Comparison of ENCODE assay signal across 13 cellular contexts in genomic region chr13:26074706-26075105, GRCh38. TPM values are rescaled to one million over a fixed set of nuclear protein-coding genes. Genes with fewer than 3 reads are reported as not detected.
DNase-seq lines count a peak whose midpoint lies in the region; FAIRE-seq and TF ChIP-seq lines count a peak whose summit lies in the region.
"Had no signal": no experiment of that assay in that cellular context is flagged by ENCODE, and none has a peak within 500 bp of the region (broad histone marks: within the 10 kb centered on the region; RNA-seq: fewer than 3 reads in every experiment).

No MANE protein-coding gene starts in this region.

- H3K27ac ChIP-seq in osteoblast (ENCODE audit: low read depth, low read length) (no peak overlapping the region), smooth muscle cell (ENCODE audit: low read depth) (no peak overlapping the region)
- H3K27ac ChIP-seq: epithelial cell of prostate, Peyer's patch, WERI-Rb-1 had no signal

- H3K4me1 ChIP-seq in osteoblast (ENCODE audit: insufficient read depth, low read length), result no peaks in the 10 kb centered on the region
- H3K4me1 ChIP-seq in smooth muscle cell (ENCODE audit: low read depth), result no peaks in the 10 kb centered on the region
- H3K4me1 ChIP-seq: Peyer's patch had no signal

- H3K4me2 ChIP-seq in osteoblast (ENCODE audit: insufficient read depth, low read length) (peak overlapping the region; percentile 57), smooth muscle cell (no peak overlapping the region)

- peak; percentile 89 for DNase-seq in Caki2 (ENCODE audit: low read depth)
- DNase-seq in RCC 7860 (ENCODE audit: low spot score), result peak; percentile 81
- DNase-seq in fibroblast of gingiva (ENCODE audit: low read depth), result peak; percentile 31
- no peak for DNase-seq in osteoblast (ENCODE audit: insufficient read length, low spot score, missing footprints)
- DNase-seq in smooth muscle cell (lab: John Stamatoyannopoulos, UW; ENCODE audit: unreplicated experiment), result no peak
- DNase-seq in GDM1 (lab: John Stamatoyannopoulos, UW), result no peak
- DNase-seq in H7, result no peak
- DNase-seq in NCI-H524 (lab: John Stamatoyannopoulos, UW), result no peak
- DNase-seq: activated CD8-positive, alpha-beta memory T cell treated with anti-CD3 and anti-CD28 coated beads, Interleukin-2, amount 50 U/mL, for 48 hours; NCI-H2171; Peyer's patch; WERI-Rb-1 had no signal

- no peak for TF ChIP-seq CTCF in osteoblast (IDR thresholded peaks at IDR 0.05; ENCODE audit: extremely low read depth, low read depth, low read length)
- no peak for TF ChIP-seq CTCF in smooth muscle cell (IDR thresholded peaks at IDR 0.05; ENCODE audit: borderline replicate concordance, insufficient read depth, poor library complexity, severe bottlenecking)

- H3F3A ChIP-seq in smooth muscle cell (ENCODE audit: low read depth), result no peaks in the 10 kb centered on the region

- H3K79me2 ChIP-seq in osteoblast (ENCODE audit: insufficient read depth, low read length) (no peaks in the 10 kb centered on the region), smooth muscle cell (ENCODE audit: low read depth) (no peaks in the 10 kb centered on the region)

- WGBS in smooth muscle cell (ENCODE audit: low lambda C conversion rate), result 53% methylated on average over 15 of the region's 16 CpGs

- in situ Hi-C loops in Caki2 (cut with HindIII; ENCODE audit: low pct_unique_long_range_greater_than_20kb, low sequenced_read_pairs), result no loop called here

- peaks cover 4% of the 10 kb centered on the region for H3K27me3 ChIP-seq in osteoblast (ENCODE audit: insufficient read depth, low read length)
- peaks cover 3% of the 10 kb centered on the region for H3K27me3 ChIP-seq in smooth muscle cell (ENCODE audit: low read depth)
- H3K27me3 ChIP-seq in H7 (ENCODE audit: control insufficient read depth, insufficient read depth, low read length), result no peaks in the 10 kb centered on the region
- H3K27me3 ChIP-seq: Peyer's patch had no signal

- H3K9ac ChIP-seq in smooth muscle cell (ENCODE audit: low read depth), result no peak overlapping the region

- H3K9me3 ChIP-seq in osteoblast (ENCODE audit: low read depth, low read length) (no peaks in the 10 kb centered on the region), smooth muscle cell (replicated peaks; ENCODE audit: low read depth) (no peaks in the 10 kb centered on the region)
- H3K9me3 ChIP-seq: Peyer's patch had no signal

- H3K4me3 ChIP-seq in osteoblast (ENCODE audit: insufficient read depth, low read length) (peak overlapping the region; percentile 50), smooth muscle cell (no peak overlapping the region), H7 (ENCODE audit: insufficient read depth, low read depth, low read length) (no peak overlapping the region)
- H3K4me3 ChIP-seq: Peyer's patch had no signal

- H2AFZ ChIP-seq in osteoblast (ENCODE audit: low read length) (peak overlapping the region; percentile 51), smooth muscle cell (ENCODE audit: low read depth) (no peak overlapping the region)

- H3K36me3 ChIP-seq in osteoblast (ENCODE audit: insufficient read depth, low read length) (no peaks in the 10 kb centered on the region), smooth muscle cell (ENCODE audit: low read depth) (no peaks in the 10 kb centered on the region), H7 (replicated peaks; ENCODE audit: control insufficient read depth, insufficient read depth, low read length) (no peaks in the 10 kb centered on the region)
- H3K36me3 ChIP-seq: Peyer's patch, WERI-Rb-1 had no signal

- H4K20me1 ChIP-seq in osteoblast (ENCODE audit: insufficient read depth, low read length) (no peaks in the 10 kb centered on the region), smooth muscle cell (ENCODE audit: low read depth) (no peaks in the 10 kb centered on the region)

- peak; percentile 78 for FAIRE-seq in RCC 7860 (lab: Jason Lieb, UNC)

RNA-seq across cellular contexts. Expression of gene SHISA2, which starts 22.9 kb away (rescaled TPM):
- total RNA-seq in Caki2 (2014; rRNA removed; shearing (Covaris generic); ENCODE audit: low replicate concordance), result 127 and 148 TPM in 2 replicates
- total RNA-seq in osteoblast, result 2.7 and 4.3 TPM in 2 replicates
- 0.81 and 0.99 TPM in 2 replicates for total RNA-seq in smooth muscle cell
- 0.14 and 0.63 TPM in 2 replicates for polyA plus RNA-seq in smooth muscle cell
- 33.7 and 59.8 TPM in 2 replicates for total RNA-seq in H7 (2014; rRNA removed; shearing (Covaris generic))

Comparison
In these comparisons a context has a peak if more than half of its experiments do, and no peak if none do; other contexts are left out.
1. DNase-seq: peak in Caki2 (single experiment), RCC 7860 (single experiment) and fibroblast of gingiva (single experiment); none in osteoblast (single experiment), smooth muscle cell (single experiment), GDM1 (single experiment), H7 (single experiment) and NCI-H524 (0 of 2).